ENCODE assay signal across 1 cellular context in genomic region chr19:1849999-1850398, GRCh38.
TF ChIP-seq lines count a peak whose summit lies in the region.

No MANE protein-coding gene starts in this region.

TF ChIP-seq in GM23338, 12 proteins besides CTCF, POLR2A, EP300 and RAD21:
- TF ChIP-seq NANOG (IDR thresholded peaks at IDR 0.05; ENCODE audit: borderline replicate concordance) (no peak), POLR2AphosphoS5 (IDR thresholded peaks at IDR 0.05; ENCODE audit: low read depth) (no peak)
TF ChIP-seq in GM23338: peak in this region for 0.
